ENCODE assay signal across 28 cellular contexts in the genomic region with DNA sequence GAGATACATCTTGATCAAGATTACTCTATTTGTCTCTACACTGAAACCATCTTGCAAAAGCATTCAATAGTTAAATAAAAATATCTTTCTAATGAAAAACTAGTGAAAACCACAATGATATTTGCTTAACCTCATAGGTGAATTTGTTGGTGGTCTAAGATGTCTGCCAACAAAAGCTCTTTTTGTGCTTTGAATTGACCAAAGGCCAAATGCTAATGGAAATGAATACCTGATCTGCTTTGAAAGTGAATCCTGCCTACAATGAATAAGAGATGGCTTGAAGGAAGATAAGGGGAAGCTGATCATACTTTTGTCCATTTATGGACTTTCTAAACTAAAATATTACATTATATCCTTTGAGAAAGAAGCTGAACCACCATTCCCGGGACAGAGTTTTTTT.
"Had no signal": no experiment of that assay in that cellular context is flagged by ENCODE, and none has a peak within 500 bp of the region (broad histone marks: within the 10 kb centered on the region; RNA-seq: fewer than 3 reads in every experiment).

No MANE protein-coding gene starts in this region.

- H3K27me3 ChIP-seq: body of pancreas, cardiac muscle cell, heart right ventricle, sigmoid colon, testis, uterus had no signal

- ATAC-seq: activated CD4-positive, alpha-beta T cell treated with anti-CD3 and anti-CD28 coated beads for 36 hours; activated T-cell treated with anti-CD3 and anti-CD28 coated beads, Interleukin-2, amount 50 U/mL, for 4 hours; lower lobe of right lung; stimulated activated naive B cell treated with anti-CD40 and anti-IgM and Interleukin-4, amounts not matched to agents 10 μg/mL and 1 μg/mL and 100 μg/mL, for 72 hours; WTC11 had no signal

- FAIRE-seq: endometrium had no signal

- H3K27me3 Mint-ChIP-seq: activated CD4-positive, alpha-beta T cell treated with anti-CD3 and anti-CD28 coated beads for 36 hours; activated naive CD8-positive, alpha-beta T cell; dendritic cell treated with granulocyte-macrophage colony-stimulating factor and Interleukin-4, amounts not matched to agents 40 ng/mL and 50 ng/mL, for 4 days; naive B cell; stimulated activated naive B cell treated with anti-CD40 and anti-IgM and Interleukin-4, amounts not matched to agents 10 μg/mL and 1 μg/mL and 100 μg/mL, for 72 hours had no signal

- H3K4me2 ChIP-seq: smooth muscle cell had no signal

- H3K4me3 Mint-ChIP-seq: activated CD4-positive, alpha-beta T cell treated with anti-CD3 and anti-CD28 coated beads for 36 hours; activated naive CD8-positive, alpha-beta T cell; activated T-cell treated with anti-CD3 and anti-CD28 coated beads, Interleukin-2, amount 50 U/mL, for 4 hours; dendritic cell treated with granulocyte-macrophage colony-stimulating factor and Interleukin-4, amounts not matched to agents 40 ng/mL and 50 ng/mL, for 4 days; naive B cell; stimulated activated naive B cell treated with anti-CD40 and anti-IgM and Interleukin-4, amounts not matched to agents 10 μg/mL and 1 μg/mL and 100 μg/mL, for 72 hours; WTC11 had no signal

- H3K9me3 Mint-ChIP-seq: activated T-cell treated with anti-CD3 and anti-CD28 coated beads, Interleukin-2, amount 50 U/mL, for 4 hours; WTC11 had no signal

- H2AFZ ChIP-seq: parathyroid adenoma had no signal

- H3K27ac ChIP-seq: body of pancreas, cardiac muscle cell, lower lobe of right lung, parathyroid adenoma, sigmoid colon, uterus had no signal

- H3K27ac Mint-ChIP-seq: activated CD4-positive, alpha-beta T cell treated with anti-CD3 and anti-CD28 coated beads for 36 hours; activated naive CD8-positive, alpha-beta T cell; activated T-helper 2 cell treated with anti-CD3 and anti-CD28 coated beads, Interferon-gamma antibody, Interleukin-2, Interleukin-4, amounts not matched to agents 10 μg/mL and 5 μg/mL and 100 μg/mL, durations not matched to agents 14 hours and 24 hours and 36 hours; dendritic cell treated with granulocyte-macrophage colony-stimulating factor and Interleukin-4, amounts not matched to agents 40 ng/mL and 50 ng/mL, for 4 days; naive B cell; stimulated activated naive B cell treated with anti-CD40 and anti-IgM and Interleukin-4, amounts not matched to agents 10 μg/mL and 1 μg/mL and 100 μg/mL, for 72 hours; WTC11 had no signal

- H3K79me2 ChIP-seq: parathyroid adenoma had no signal

- H3K4me1 ChIP-seq: body of pancreas, lower lobe of right lung, parathyroid adenoma, sigmoid colon, uterus had no signal

- H3K9me3 ChIP-seq: body of pancreas, lower lobe of right lung, mucosa of descending colon, testis, uterus had no signal

- H3K9ac ChIP-seq: parathyroid adenoma had no signal

- H3K36me3 ChIP-seq: cardiac muscle cell, heart right ventricle, lower lobe of right lung, sigmoid colon, uterus had no signal

- DNase-seq: activated CD4-positive, alpha-beta T cell treated with anti-CD3 and anti-CD28 coated beads for 36 hours; activated CD4-positive, alpha-beta T cell treated with anti-CD3 and anti-CD28 coated beads, Interleukin-2, amount 50 U/mL, for 4 hours; activated CD8-positive, alpha-beta memory T cell treated with anti-CD3 and anti-CD28 coated beads, Interleukin-2, amount 50 U/mL, for 48 hours; activated naive CD4-positive, alpha-beta T cell; activated T-cell treated with anti-CD3 and anti-CD28 coated beads, Interleukin-2, amount 50 U/mL, for 4 hours; body of pancreas; effector CD4-positive, alpha-beta T cell; heart right ventricle; islet precursor cell; lower lobe of right lung; mesendoderm; mucosa of descending colon; naive B cell; nucleus accumbens; sigmoid colon; stimulated activated CD4-positive, alpha-beta T cell treated with anti-CD3 and anti-CD28 coated beads, Interleukin-15, amount 100 ng/mL, for 24 hours; stimulated activated naive B cell treated with anti-CD40 and anti-IgM and Interleukin-4, amounts not matched to agents 10 μg/mL and 1 μg/mL and 100 μg/mL, for 72 hours; testis; trophoblast cell; uterus had no signal

- H3K36me3 Mint-ChIP-seq: activated naive CD8-positive, alpha-beta T cell; naive B cell; stimulated activated naive B cell treated with anti-CD40 and anti-IgM and Interleukin-4, amounts not matched to agents 10 μg/mL and 1 μg/mL and 100 μg/mL, for 72 hours; WTC11 had no signal

- H3K4me3 ChIP-seq: body of pancreas, cardiac muscle cell, heart right ventricle, lower lobe of right lung, mucosa of descending colon, sigmoid colon, smooth muscle cell, testis, uterus had no signal

- H3K4me1 Mint-ChIP-seq: activated CD4-positive, alpha-beta T cell treated with anti-CD3 and anti-CD28 coated beads for 36 hours; naive B cell; stimulated activated naive B cell treated with anti-CD40 and anti-IgM and Interleukin-4, amounts not matched to agents 10 μg/mL and 1 μg/mL and 100 μg/mL, for 72 hours had no signal
